Comparison of ENCODE assay signal across 1 cellular context in genomic region chr16:22322021-22322471, GRCh38.
TF ChIP-seq lines count a peak whose summit lies in the region.

No MANE protein-coding gene starts in this region.

TF ChIP-seq in GM23338, 12 proteins besides CTCF, POLR2A, EP300 and RAD21:
- TF ChIP-seq ZNF114 (CRISPR knock-in tag; IDR thresholded peaks at IDR 0.05) = no peak
- no peak for TF ChIP-seq JUNB (IDR thresholded peaks at IDR 0.05; ENCODE audit: unreplicated experiment)
- TF ChIP-seq STAT1 (IDR thresholded peaks at IDR 0.05; ENCODE audit: unreplicated experiment) = no peak
- TF ChIP-seq, protein P1, sequence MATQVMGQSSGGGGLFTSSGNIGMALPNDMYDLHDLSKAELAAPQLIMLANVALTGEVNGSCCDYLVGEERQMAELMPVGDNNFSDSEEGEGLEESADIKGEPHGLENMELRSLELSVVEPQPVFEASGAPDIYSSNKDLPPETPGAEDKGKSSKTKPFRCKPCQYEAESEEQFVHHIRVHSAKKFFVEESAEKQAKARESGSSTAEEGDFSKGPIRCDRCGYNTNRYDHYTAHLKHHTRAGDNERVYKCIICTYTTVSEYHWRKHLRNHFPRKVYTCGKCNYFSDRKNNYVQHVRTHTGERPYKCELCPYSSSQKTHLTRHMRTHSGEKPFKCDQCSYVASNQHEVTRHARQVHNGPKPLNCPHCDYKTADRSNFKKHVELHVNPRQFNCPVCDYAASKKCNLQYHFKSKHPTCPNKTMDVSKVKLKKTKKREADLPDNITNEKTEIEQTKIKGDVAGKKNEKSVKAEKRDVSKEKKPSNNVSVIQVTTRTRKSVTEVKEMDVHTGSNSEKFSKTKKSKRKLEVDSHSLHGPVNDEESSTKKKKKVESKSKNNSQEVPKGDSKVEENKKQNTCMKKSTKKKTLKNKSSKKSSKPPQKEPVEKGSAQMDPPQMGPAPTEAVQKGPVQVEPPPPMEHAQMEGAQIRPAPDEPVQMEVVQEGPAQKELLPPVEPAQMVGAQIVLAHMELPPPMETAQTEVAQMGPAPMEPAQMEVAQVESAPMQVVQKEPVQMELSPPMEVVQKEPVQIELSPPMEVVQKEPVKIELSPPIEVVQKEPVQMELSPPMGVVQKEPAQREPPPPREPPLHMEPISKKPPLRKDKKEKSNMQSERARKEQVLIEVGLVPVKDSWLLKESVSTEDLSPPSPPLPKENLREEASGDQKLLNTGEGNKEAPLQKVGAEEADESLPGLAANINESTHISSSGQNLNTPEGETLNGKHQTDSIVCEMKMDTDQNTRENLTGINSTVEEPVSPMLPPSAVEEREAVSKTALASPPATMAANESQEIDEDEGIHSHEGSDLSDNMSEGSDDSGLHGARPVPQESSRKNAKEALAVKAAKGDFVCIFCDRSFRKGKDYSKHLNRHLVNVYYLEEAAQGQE (IDR thresholded peaks at IDR 0.05; ENCODE audit: unreplicated experiment) = no peak
- TF ChIP-seq NANOG (IDR thresholded peaks at IDR 0.05; ENCODE audit: borderline replicate concordance) = no peak
- TF ChIP-seq ZNF331 (CRISPR knock-in tag; IDR thresholded peaks at IDR 0.05; ENCODE audit: low read depth) = no peak
- TF ChIP-seq ZNF462 (CRISPR knock-in tag; IDR thresholded peaks at IDR 0.05) = no peak
